In genomic region chr12:27523642-27524488, GRCh38 we compare ENCODE assay signal across 8 cellular contexts. TPM values are rescaled to one million over a fixed set of nuclear protein-coding genes. Genes with fewer than 3 reads are reported as not detected.
A peak's percentile ranks its signal among the peaks of the same experiment; 100 is the strongest.
DNase-seq lines count a peak whose midpoint lies in the region; ATAC-seq and TF ChIP-seq lines count a peak whose summit lies in the region.

Gene PPFIBP1 (plus strand): TSS chr12:27524206. CDS start chr12:27633397, 109,191 bp downstream.

- H3K9me3 ChIP-seq in T-helper 17 cell (ENCODE audit: control insufficient read depth, low read length, poor library complexity, severe bottlenecking): no peaks in the 10 kb centered on the region

- ATAC-seq in HG02884 (IDR thresholded peaks at IDR 0.05; ENCODE audit: unreplicated experiment): peak; percentile 94
- peak; percentile 97 for ATAC-seq in T-helper 17 cell
- peak; percentile 98 for ATAC-seq in left cardiac atrium

- H3K9me3 Mint-ChIP-seq in progenitor cell of endocrine pancreas (ENCODE audit: low read depth): no peaks in the 10 kb centered on the region

- DNase-seq in GM13977 (ENCODE audit: low spot score): peak; percentile 92
- peak; percentile 95 for DNase-seq in NCI-H1694 treated with DMSO at 0.1 percent for 48 hours (lab: John Stamatoyannopoulos, UW)
- peak; percentile 82 to 97 (median 93) for DNase-seq in T-helper 17 cell
- DNase-seq in amygdala (lab: John Stamatoyannopoulos, UW): peak; percentile 66 to 100 (median 96)
- DNase-seq in left cardiac atrium: peak; percentile 97
- peak; percentile 100 for DNase-seq in progenitor cell of endocrine pancreas (ENCODE audit: low spot score, unreplicated experiment)
- DNase-seq in ureter (ENCODE audit: low spot score): peak; percentile 100

- TF ChIP-seq CTCF in GM13977 (IDR thresholded peaks at IDR 0.05; ENCODE audit: extremely low read depth, insufficient read depth, missing control alignments): peak; percentile 27
- TF ChIP-seq CTCF in progenitor cell of endocrine pancreas (IDR thresholded peaks at IDR 0.05; ENCODE audit: unreplicated experiment): peak; percentile 39

- peak within 1 kb of the TSS; percentile 96 for H3K27ac Mint-ChIP-seq in T-helper 17 cell
- peak within 1 kb of the TSS; percentile 99 for H3K27ac Mint-ChIP-seq in progenitor cell of endocrine pancreas

- H3K4me1 Mint-ChIP-seq in T-helper 17 cell (peaks cover 12% of the 10 kb centered on the region), progenitor cell of endocrine pancreas (ENCODE audit: low read depth) (peaks cover 27% of the 10 kb centered on the region)

- peaks cover 27% of the 10 kb centered on the region for H3K27me3 Mint-ChIP-seq in T-helper 17 cell
- H3K27me3 Mint-ChIP-seq in progenitor cell of endocrine pancreas: peaks cover 16% of the 10 kb centered on the region

- in situ Hi-C loops in GM13977 (cut with MboI; ENCODE audit: low pct_unique_long_range_greater_than_20kb, low sequenced_read_pairs, unreplicated experiment): no loop called here

- H3K4me3 Mint-ChIP-seq in T-helper 17 cell: peak within 1 kb of the TSS; percentile 95
- H3K4me3 Mint-ChIP-seq in progenitor cell of endocrine pancreas (ENCODE audit: low read depth): peak within 1 kb of the TSS; percentile 94

- intact Hi-C loops in left cardiac atrium (cut with DNase I): loop anchor here in 1 of 2 donors (10.0 kb wide), 1 partner anchor 89 kb away; no protein-coding TSS in a partner anchor

- H3K36me3 Mint-ChIP-seq in T-helper 17 cell (ENCODE audit: low read depth) (peaks cover 3% of the 10 kb centered on the region), progenitor cell of endocrine pancreas (ENCODE audit: insufficient read depth) (no peaks in the 10 kb centered on the region)

RNA-seq across cellular contexts. Expression of gene PPFIBP1, which starts in this region (rescaled TPM):
- 1 to 10 TPM; 2.1 to 4.1 TPM for total RNA-seq in T-helper 17 cell
- total RNA-seq in left cardiac atrium: 100 to 1,000 TPM in 1 of 2 donors, 10 to 100 TPM in 1; 92.7 to 123 TPM
- 85.4 and 85.7 TPM in 2 replicates for total RNA-seq in progenitor cell of endocrine pancreas
- total RNA-seq in ureter: 120 TPM

Comparison
In these comparisons a context has a peak if more than half of its experiments do, and no peak if none do; other contexts are left out.
1. Peak in every context shown above with its lines: DNase-seq and ATAC-seq.
2. RNA of gene PPFIBP1 (total RNA-seq): 92.7 to 123 TPM in left cardiac atrium, 120 TPM in ureter (single experiment) and 85.4 to 85.7 TPM in progenitor cell of endocrine pancreas; 2.1 to 4.1 TPM in T-helper 17 cell; every median in the first group is over 10 times any median in the second.